ENCODE assay signal across 15 cellular contexts in genomic region chr3:37997321-37997720, GRCh38. TPM values are rescaled to one million over a fixed set of nuclear protein-coding genes. Genes with fewer than 3 reads are reported as not detected.
DNase-seq lines count a peak whose midpoint lies in the region; ATAC-seq and TF ChIP-seq lines count a peak whose summit lies in the region.
"Had no signal": no experiment of that assay in that cellular context is flagged by ENCODE, and none has a peak within 500 bp of the region (broad histone marks: within the 10 kb centered on the region; RNA-seq: fewer than 3 reads in every experiment).

No MANE protein-coding gene starts in this region.

- no peak for DNase-seq in activated CD4-positive, alpha-beta T cell treated with anti-CD3 and anti-CD28 coated beads for 36 hours
- DNase-seq in activated CD4-positive, alpha-beta T cell treated with anti-CD3 and anti-CD28 coated beads, Interleukin-2, amount 50 U/mL, for 1 hour: no peak
- DNase-seq in Caco-2 (peak in 1 of 2 experiments; percentile 30), osteoblast (ENCODE audit: insufficient read length, low spot score, missing footprints) (peak; percentile 22), NCI-H187 treated with DMSO at 0.1 percent for 48 hours (lab: John Stamatoyannopoulos, UW) (no peak), NCI-H2171 treated with DMSO at 0.1 percent for 48 hours (lab: John Stamatoyannopoulos, UW) (no peak)
- peak; percentile 1 for DNase-seq in effector CD4-positive, alpha-beta T cell
- DNase-seq in activated T-helper 2 cell treated with anti-CD3 and anti-CD28 coated beads, Interferon-gamma antibody, Interleukin-2, Interleukin-4, amounts not matched to agents 10 μg/mL and 5 μg/mL and 100 μg/mL, durations not matched to agents 14 hours and 24 hours and 36 hours (ENCODE audit: low spot score): no peak

- H4K20me1 ChIP-seq in osteoblast (ENCODE audit: insufficient read depth, low read length): no peaks in the 10 kb centered on the region
- H4K20me1 ChIP-seq: BLaER1 had no signal

- intact Hi-C loops in activated CD4-positive, alpha-beta T cell treated with anti-CD3 and anti-CD28 coated beads for 36 hours (cut with DNase I, micrococcal nuclease): loop anchor here in 1 of 2 experiments (1.0 kb wide), 1 partner anchor 23 kb away; no protein-coding TSS in a partner anchor
- intact Hi-C loops in Caco-2 (cut with micrococcal nuclease; ENCODE audit: unreplicated experiment): loop anchor here (1.0 kb wide), 1 partner anchor 23 kb away; no protein-coding TSS in a partner anchor
- intact Hi-C loops in activated T-helper 2 cell treated with anti-CD3 and anti-CD28 coated beads, Interferon-gamma antibody, Interleukin-2, Interleukin-4, amounts not matched to agents 10 μg/mL and 5 μg/mL and 100 μg/mL, durations not matched to agents 14 hours and 24 hours and 36 hours (cut with micrococcal nuclease): no loop called here

- no peaks in the 10 kb centered on the region for H3K79me2 ChIP-seq in osteoblast (ENCODE audit: insufficient read depth, low read length)

- no peak overlapping the region for H2AFZ ChIP-seq in osteoblast (ENCODE audit: low read length)

- no peak overlapping the region for H3K27ac ChIP-seq in osteoblast (ENCODE audit: low read depth, low read length)
- H3K27ac ChIP-seq: 22Rv1, SJCRH30 had no signal

- BruUV-seq in Caco-2 (replicated peaks; lab: Mats Ljungman, UMichigan): no TSS peak

- peak overlapping the region; percentile 96 for H3K27ac Mint-ChIP-seq in activated CD4-positive, alpha-beta T cell treated with anti-CD3 and anti-CD28 coated beads for 36 hours
- peak overlapping the region; percentile 48 for H3K27ac Mint-ChIP-seq in Caco-2 (ENCODE audit: unreplicated experiment)
- no peak overlapping the region for H3K27ac Mint-ChIP-seq in activated T-helper 2 cell treated with anti-CD3 and anti-CD28 coated beads, Interferon-gamma antibody, Interleukin-2, Interleukin-4, amounts not matched to agents 10 μg/mL and 5 μg/mL and 100 μg/mL, durations not matched to agents 14 hours and 24 hours and 36 hours

- H3K4me3 ChIP-seq in Caco-2 (ENCODE audit: low read depth, low read length) (no peak overlapping the region), osteoblast (ENCODE audit: insufficient read depth, low read length) (no peak overlapping the region)
- H3K4me3 ChIP-seq: BLaER1, left ventricle myocardium inferior, SJCRH30, testis had no signal

- no peak overlapping the region for H3K4me2 ChIP-seq in osteoblast (ENCODE audit: insufficient read depth, low read length)

- TF ChIP-seq CTCF in Caco-2 (IDR thresholded peaks at IDR 0.05; ENCODE audit: insufficient read depth in 1 of 2, low read depth in 1 of 2, low read length in 1 of 2, severe bottlenecking in 1 of 2, unreplicated experiment in 1 of 2) (no peak), osteoblast (IDR thresholded peaks at IDR 0.05; ENCODE audit: extremely low read depth, low read depth, low read length) (no peak)

- H3K4me1 ChIP-seq in Caco-2 (peaks cover 62% of the 10 kb centered on the region), osteoblast (ENCODE audit: insufficient read depth, low read length) (peaks cover 18% of the 10 kb centered on the region)
- H3K4me1 ChIP-seq: SJCRH30 had no signal

- H3K27me3 ChIP-seq in Caco-2 (replicated peaks; ENCODE audit: control insufficient read depth, insufficient read depth, low read length) (no peaks in the 10 kb centered on the region), osteoblast (ENCODE audit: insufficient read depth, low read length) (no peaks in the 10 kb centered on the region)
- H3K27me3 ChIP-seq: BLaER1, SJCRH30, testis had no signal

- H3K9me3 ChIP-seq in Caco-2 (no peaks in the 10 kb centered on the region), osteoblast (ENCODE audit: low read depth, low read length) (no peaks in the 10 kb centered on the region)
- H3K9me3 ChIP-seq: BLaER1, left ventricle myocardium inferior, SJCRH30, testis had no signal

- no peak for ATAC-seq in activated CD4-positive, alpha-beta T cell treated with anti-CD3 and anti-CD28 coated beads for 36 hours

- H3K9me3 Mint-ChIP-seq in activated CD4-positive, alpha-beta T cell treated with anti-CD3 and anti-CD28 coated beads for 36 hours (ENCODE audit: low read depth): no peaks in the 10 kb centered on the region
- H3K9me3 Mint-ChIP-seq in Caco-2 (ENCODE audit: unreplicated experiment): no peaks in the 10 kb centered on the region
- no peaks in the 10 kb centered on the region for H3K9me3 Mint-ChIP-seq in activated T-helper 2 cell treated with anti-CD3 and anti-CD28 coated beads, Interferon-gamma antibody, Interleukin-2, Interleukin-4, amounts not matched to agents 10 μg/mL and 5 μg/mL and 100 μg/mL, durations not matched to agents 14 hours and 24 hours and 36 hours
- H3K9me3 Mint-ChIP-seq: activated naive CD8-positive, alpha-beta T cell treated with anti-CD3 and anti-CD28 coated beads, Interleukin-2, amount 10 ng/mL, durations not matched to agents 7 days and 5 days had no signal

- no peaks in the 10 kb centered on the region for H3K36me3 ChIP-seq in Caco-2 (ENCODE audit: control insufficient read depth, insufficient read depth, low read length)
- H3K36me3 ChIP-seq in osteoblast (ENCODE audit: insufficient read depth, low read length): peaks cover 4% of the 10 kb centered on the region
- H3K36me3 ChIP-seq: left ventricle myocardium inferior, SJCRH30 had no signal

- peaks cover 25% of the 10 kb centered on the region for H3K36me3 Mint-ChIP-seq in activated CD4-positive, alpha-beta T cell treated with anti-CD3 and anti-CD28 coated beads for 36 hours (ENCODE audit: low read depth)
- H3K36me3 Mint-ChIP-seq in Caco-2 (ENCODE audit: insufficient read depth, unreplicated experiment): peaks cover 21% of the 10 kb centered on the region
- peaks cover 33% of the 10 kb centered on the region for H3K36me3 Mint-ChIP-seq in activated T-helper 2 cell treated with anti-CD3 and anti-CD28 coated beads, Interferon-gamma antibody, Interleukin-2, Interleukin-4, amounts not matched to agents 10 μg/mL and 5 μg/mL and 100 μg/mL, durations not matched to agents 14 hours and 24 hours and 36 hours (ENCODE audit: low read depth)

- POLR2A ChIA-PET in activated CD4-positive, alpha-beta T cell treated with anti-CD3 and anti-CD28 coated beads for 36 hours (lab: Charles Lee): interaction anchor here (1.0 to 1.3 kb wide), 2 partner anchors 25 to 167 kb away, joined by 3 to 4 read pairs; partner anchors contain the start of gene OXSR1
- POLR2A ChIA-PET in Caco-2 (lab: Charles Lee): interaction anchor here (0.5 to 1.8 kb wide), 3 partner anchors 10 to 33 kb away, joined by 3 to 5 read pairs (median 4); no protein-coding TSS in a partner anchor

- no peak overlapping the region for H3K4me3 Mint-ChIP-seq in activated CD4-positive, alpha-beta T cell treated with anti-CD3 and anti-CD28 coated beads for 36 hours
- peak overlapping the region; percentile 25 for H3K4me3 Mint-ChIP-seq in Caco-2 (ENCODE audit: unreplicated experiment)
- H3K4me3 Mint-ChIP-seq in activated T-helper 2 cell treated with anti-CD3 and anti-CD28 coated beads, Interferon-gamma antibody, Interleukin-2, Interleukin-4, amounts not matched to agents 10 μg/mL and 5 μg/mL and 100 μg/mL, durations not matched to agents 14 hours and 24 hours and 36 hours (ENCODE audit: low read depth): no peak overlapping the region
- H3K4me3 Mint-ChIP-seq: activated naive CD8-positive, alpha-beta T cell treated with anti-CD3 and anti-CD28 coated beads, Interleukin-2, amount 10 ng/mL, durations not matched to agents 7 days and 5 days had no signal

- H3K4me1 Mint-ChIP-seq in activated CD4-positive, alpha-beta T cell treated with anti-CD3 and anti-CD28 coated beads for 36 hours: peaks cover 49% of the 10 kb centered on the region
- peaks cover 49% of the 10 kb centered on the region for H3K4me1 Mint-ChIP-seq in Caco-2 (ENCODE audit: low read depth, unreplicated experiment)
- H3K4me1 Mint-ChIP-seq in activated T-helper 2 cell treated with anti-CD3 and anti-CD28 coated beads, Interferon-gamma antibody, Interleukin-2, Interleukin-4, amounts not matched to agents 10 μg/mL and 5 μg/mL and 100 μg/mL, durations not matched to agents 14 hours and 24 hours and 36 hours (ENCODE audit: low read depth): peaks cover 48% of the 10 kb centered on the region

- CTCF ChIA-PET in activated CD4-positive, alpha-beta T cell treated with anti-CD3 and anti-CD28 coated beads for 36 hours (lab: Charles Lee): interaction anchor here (0.7 to 3.0 kb wide), 17 partner anchors 8 to 142 kb away, joined by 3 to 18 read pairs (median 3); partner anchors contain the start of gene ACAA1
- CTCF ChIA-PET in Caco-2 (lab: Charles Lee): interaction anchor here (0.5 to 1.5 kb wide), 8 partner anchors 11 to 553 kb away, joined by 3 to 12 read pairs (median 8); no protein-coding TSS in a partner anchor

- H3K27me3 Mint-ChIP-seq in activated CD4-positive, alpha-beta T cell treated with anti-CD3 and anti-CD28 coated beads for 36 hours: no peaks in the 10 kb centered on the region
- no peaks in the 10 kb centered on the region for H3K27me3 Mint-ChIP-seq in Caco-2 (ENCODE audit: insufficient read depth, unreplicated experiment)
- H3K27me3 Mint-ChIP-seq in activated T-helper 2 cell treated with anti-CD3 and anti-CD28 coated beads, Interferon-gamma antibody, Interleukin-2, Interleukin-4, amounts not matched to agents 10 μg/mL and 5 μg/mL and 100 μg/mL, durations not matched to agents 14 hours and 24 hours and 36 hours (ENCODE audit: low read depth): no peaks in the 10 kb centered on the region
- H3K27me3 Mint-ChIP-seq: activated naive CD8-positive, alpha-beta T cell treated with anti-CD3 and anti-CD28 coated beads, Interleukin-2, amount 10 ng/mL, durations not matched to agents 7 days and 5 days had no signal

RNA-seq across cellular contexts. Expression of gene VILL, which starts 6.7 kb away (rescaled TPM):
- total RNA-seq in activated CD4-positive, alpha-beta T cell treated with anti-CD3 and anti-CD28 coated beads for 36 hours: 10 to 100 TPM in 1 of 2 experiments, 1 to 10 TPM in 1; 9.2 to 12.1 TPM
- total RNA-seq in Caco-2 (2022): 11.7 and 12.2 TPM in 2 replicates
- total RNA-seq in osteoblast: 6.8 and 7.6 TPM in 2 replicates
- 11.8 and 12.8 TPM in 2 replicates for total RNA-seq in activated T-helper 2 cell treated with anti-CD3 and anti-CD28 coated beads, Interferon-gamma antibody, Interleukin-2, Interleukin-4, amounts not matched to agents 10 μg/mL and 5 μg/mL and 100 μg/mL, durations not matched to agents 14 hours and 24 hours and 36 hours

RNA-seq across cellular contexts. Expression of gene PLCD1, which starts 32.1 kb away (rescaled TPM):
- total RNA-seq in activated CD4-positive, alpha-beta T cell treated with anti-CD3 and anti-CD28 coated beads for 36 hours: 10 to 100 TPM; 10.9 to 13.5 TPM
- total RNA-seq in Caco-2 (2022) (7.9 and 9.7 TPM in 2 replicates), osteoblast (23.2 and 23.6 TPM in 2 replicates)
- total RNA-seq in activated T-helper 2 cell treated with anti-CD3 and anti-CD28 coated beads, Interferon-gamma antibody, Interleukin-2, Interleukin-4, amounts not matched to agents 10 μg/mL and 5 μg/mL and 100 μg/mL, durations not matched to agents 14 hours and 24 hours and 36 hours: 4.3 and 6.9 TPM in 2 replicates

RNA-seq across cellular contexts. Expression of gene DLEC1, which starts 41.7 kb away (rescaled TPM):
- under 1 TPM; 0.19 to 0.46 TPM for total RNA-seq in activated CD4-positive, alpha-beta T cell treated with anti-CD3 and anti-CD28 coated beads for 36 hours
- total RNA-seq in Caco-2 (2022) (0.11 and 0.35 TPM in 2 replicates), osteoblast (under 0.01 and 0.29 TPM in 2 replicates)
- total RNA-seq in activated T-helper 2 cell treated with anti-CD3 and anti-CD28 coated beads, Interferon-gamma antibody, Interleukin-2, Interleukin-4, amounts not matched to agents 10 μg/mL and 5 μg/mL and 100 μg/mL, durations not matched to agents 14 hours and 24 hours and 36 hours: 0.02 and 0.16 TPM in 2 replicates
- total RNA-seq: epithelial cell of proximal tubule, SJCRH30 had no signal

Comparison
In these comparisons a context has a peak if more than half of its experiments do, and no peak if none do; other contexts are left out.
1. DNase-seq: peak in effector CD4-positive, alpha-beta T cell (single experiment) and osteoblast (single experiment); none in activated CD4-positive, alpha-beta T cell treated with anti-CD3 and anti-CD28 coated beads for 36 hours (single experiment), activated CD4-positive, alpha-beta T cell treated with anti-CD3 and anti-CD28 coated beads, Interleukin-2, amount 50 U/mL, for 1 hour (single experiment), NCI-H187 treated with DMSO at 0.1 percent for 48 hours (single experiment), activated T-helper 2 cell treated with anti-CD3 and anti-CD28 coated beads, Interferon-gamma antibody, Interleukin-2, Interleukin-4, amounts not matched to agents 10 μg/mL and 5 μg/mL and 100 μg/mL, durations not matched to agents 14 hours and 24 hours and 36 hours (single experiment) and NCI-H2171 treated with DMSO at 0.1 percent for 48 hours (single experiment).